Comparison of ENCODE assay signal across 1 cellular context in the genomic region with DNA sequence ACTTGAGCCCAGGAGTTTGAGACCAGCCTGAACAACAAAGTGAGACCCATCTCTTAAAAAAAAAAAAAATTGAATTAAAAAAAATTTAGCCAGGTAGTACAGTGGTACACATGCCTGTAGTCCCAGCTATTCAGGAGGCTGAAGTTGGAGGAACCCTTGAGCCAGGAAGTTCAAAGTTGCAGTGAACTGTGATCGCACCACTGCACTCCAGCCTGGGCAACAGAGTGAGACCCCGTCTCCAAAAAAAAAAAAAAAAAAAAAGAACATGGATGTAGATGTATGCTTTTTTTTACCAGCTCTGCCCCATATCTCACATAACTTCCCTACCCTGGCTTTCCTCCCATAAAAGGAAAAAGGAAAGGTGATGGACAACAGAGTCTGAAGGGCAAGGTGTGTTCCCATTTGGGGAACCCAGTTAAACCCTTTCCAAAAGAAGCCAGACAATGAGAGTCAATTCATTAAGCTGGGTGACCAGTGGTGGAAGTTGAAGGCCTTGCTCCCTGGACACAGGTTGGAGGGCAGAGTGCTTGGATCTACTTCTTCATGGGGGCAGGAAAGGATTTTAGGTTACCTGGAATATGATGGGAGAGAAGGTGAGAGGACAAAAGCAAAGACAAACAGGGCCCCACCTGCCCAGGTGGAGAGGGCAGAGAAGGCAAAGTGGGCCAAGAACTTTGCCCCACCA.
TF ChIP-seq lines count a peak whose summit lies in the region.

No MANE protein-coding gene starts in this region.

TF ChIP-seq in HEK293, 187 proteins besides CTCF, POLR2A, EP300 and RAD21:
- TF ChIP-seq ZNF121 (tag by site-specific recombination; IDR thresholded peaks at IDR 0.05) = peak; percentile 64
- TF ChIP-seq, protein P1, sequence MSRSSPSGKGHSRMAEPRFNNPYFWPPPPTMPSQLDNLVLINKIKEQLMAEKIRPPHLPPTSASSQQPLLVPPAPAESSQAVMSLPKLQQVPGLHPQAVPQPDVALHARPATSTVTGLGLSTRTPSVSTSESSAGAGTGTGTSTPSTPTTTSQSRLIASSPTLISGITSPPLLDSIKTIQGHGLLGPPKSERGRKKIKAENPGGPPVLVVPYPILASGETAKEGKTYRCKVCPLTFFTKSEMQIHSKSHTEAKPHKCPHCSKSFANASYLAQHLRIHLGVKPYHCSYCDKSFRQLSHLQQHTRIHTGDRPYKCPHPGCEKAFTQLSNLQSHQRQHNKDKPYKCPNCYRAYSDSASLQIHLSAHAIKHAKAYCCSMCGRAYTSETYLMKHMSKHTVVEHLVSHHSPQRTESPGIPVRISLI (tag by site-specific recombination; IDR thresholded peaks at IDR 0.05) = peak; percentile 60; the same call in 1 of the 2 replicates
- TF ChIP-seq, protein P2, sequence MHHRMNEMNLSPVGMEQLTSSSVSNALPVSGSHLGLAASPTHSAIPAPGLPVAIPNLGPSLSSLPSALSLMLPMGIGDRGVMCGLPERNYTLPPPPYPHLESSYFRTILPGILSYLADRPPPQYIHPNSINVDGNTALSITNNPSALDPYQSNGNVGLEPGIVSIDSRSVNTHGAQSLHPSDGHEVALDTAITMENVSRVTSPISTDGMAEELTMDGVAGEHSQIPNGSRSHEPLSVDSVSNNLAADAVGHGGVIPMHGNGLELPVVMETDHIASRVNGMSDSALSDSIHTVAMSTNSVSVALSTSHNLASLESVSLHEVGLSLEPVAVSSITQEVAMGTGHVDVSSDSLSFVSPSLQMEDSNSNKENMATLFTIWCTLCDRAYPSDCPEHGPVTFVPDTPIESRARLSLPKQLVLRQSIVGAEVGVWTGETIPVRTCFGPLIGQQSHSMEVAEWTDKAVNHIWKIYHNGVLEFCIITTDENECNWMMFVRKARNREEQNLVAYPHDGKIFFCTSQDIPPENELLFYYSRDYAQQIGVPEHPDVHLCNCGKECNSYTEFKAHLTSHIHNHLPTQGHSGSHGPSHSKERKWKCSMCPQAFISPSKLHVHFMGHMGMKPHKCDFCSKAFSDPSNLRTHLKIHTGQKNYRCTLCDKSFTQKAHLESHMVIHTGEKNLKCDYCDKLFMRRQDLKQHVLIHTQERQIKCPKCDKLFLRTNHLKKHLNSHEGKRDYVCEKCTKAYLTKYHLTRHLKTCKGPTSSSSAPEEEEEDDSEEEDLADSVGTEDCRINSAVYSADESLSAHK (tag by site-specific recombination; IDR thresholded peaks at IDR 0.05) = no peak
- no peak for TF ChIP-seq BCL11A (tag by site-specific recombination; IDR thresholded peaks at IDR 0.05; ENCODE audit: low read depth)
- no peak for TF ChIP-seq ZFP41 (tag by site-specific recombination; IDR thresholded peaks at IDR 0.05; ENCODE audit: borderline replicate concordance)
- TF ChIP-seq ZNF560 (tag by site-specific recombination; IDR thresholded peaks at IDR 0.05; ENCODE audit: borderline replicate concordance) = no peak
- no peak for TF ChIP-seq ZNF561 (tag by site-specific recombination; IDR thresholded peaks at IDR 0.05; ENCODE audit: borderline replicate concordance)
- no peak for TF ChIP-seq ZNF248 (tag by site-specific recombination; IDR thresholded peaks at IDR 0.05)
- no peak for TF ChIP-seq ZNF433 (tag by site-specific recombination; IDR thresholded peaks at IDR 0.05; ENCODE audit: low read depth)
